In genomic region chr14:22479781-22480464, GRCh38 we compare ENCODE assay signal across 16 cellular contexts.
A peak's percentile ranks its signal among the peaks of the same experiment; 100 is the strongest.
DNase-seq lines count a peak whose midpoint lies in the region; ATAC-seq and TF ChIP-seq lines count a peak whose summit lies in the region.
"Had no signal": no experiment of that assay in that cellular context is flagged by ENCODE, and none has a peak within 500 bp of the region (broad histone marks: within the 10 kb centered on the region; RNA-seq: fewer than 3 reads in every experiment).

No MANE protein-coding gene starts in this region.

- H3K4me1 Mint-ChIP-seq in activated naive CD4-positive, alpha-beta T cell treated with anti-CD3 and anti-CD28 coated beads, Interleukin-2, amount 10 ng/mL, durations not matched to agents 7 days and 5 days = no peaks in the 10 kb centered on the region
- H3K4me1 Mint-ChIP-seq in nephron progenitor cell = peaks cover 92% of the 10 kb centered on the region

- H3K27me3 ChIP-seq in ectodermal cell (ENCODE audit: control insufficient read depth, insufficient read depth, low read length, poor library complexity, severe bottlenecking) (no peaks in the 10 kb centered on the region), thymus (ENCODE audit: control insufficient read depth, insufficient read depth) (no peaks in the 10 kb centered on the region), gastrocnemius medialis (no peaks in the 10 kb centered on the region)
- H3K27me3 ChIP-seq: brain microvascular endothelial cell had no signal

- WGBS in ectodermal cell, 2 experiments = 53 to 58% methylated on average over 3 of the region's 3 CpGs
- 59% methylated on average over 3 of the region's 3 CpGs for WGBS in thymus

- H3K27ac Mint-ChIP-seq in activated naive CD4-positive, alpha-beta T cell treated with anti-CD3 and anti-CD28 coated beads, Interleukin-2, amount 10 ng/mL, durations not matched to agents 7 days and 5 days = peak overlapping the region; percentile 89
- no peak overlapping the region for H3K27ac Mint-ChIP-seq in nephron progenitor cell

- H3K4me1 ChIP-seq in ectodermal cell (ENCODE audit: control insufficient read depth, insufficient read depth, low read length) (peaks cover 36% of the 10 kb centered on the region), thymus (ENCODE audit: control insufficient read depth, insufficient read depth, low read length) (peaks cover 27% of the 10 kb centered on the region), gastrocnemius medialis (peaks cover 4 to 22% of the 10 kb centered on the region in 2 donors)

- no peaks in the 10 kb centered on the region for H3K27me3 Mint-ChIP-seq in activated naive CD4-positive, alpha-beta T cell treated with anti-CD3 and anti-CD28 coated beads, Interleukin-2, amount 10 ng/mL, durations not matched to agents 7 days and 5 days
- no peaks in the 10 kb centered on the region for H3K27me3 Mint-ChIP-seq in nephron progenitor cell (ENCODE audit: low read depth, poor library complexity)

- in situ Hi-C loops in gastrocnemius medialis (cut with MboI; ENCODE audit: low sequenced_read_pairs in 4 of 4) = no loop called here

- TF ChIP-seq POLR2A in Raji (IDR thresholded peaks at IDR 0.05; ENCODE audit: insufficient read depth, low read depth, low read length) = peak; percentile 45; the same call in 1 of the 2 replicates
- no peak for TF ChIP-seq POLR2A in gastrocnemius medialis (IDR thresholded peaks at IDR 0.05)

- intact Hi-C loops in gastrocnemius medialis (cut with DNase I; ENCODE audit: low total_unique reads) = no loop called here

- TF ChIP-seq CTCF in gastrocnemius medialis (IDR thresholded peaks at IDR 0.05 in 4 of 5, conservative IDR thresholded peaks at IDR 0.05 in 1 of 5) (no peak), nephron progenitor cell (IDR thresholded peaks at IDR 0.05) (no peak)

- ATAC-seq in gastrocnemius medialis (no peak), GM21723 (IDR thresholded peaks at IDR 0.05; ENCODE audit: unreplicated experiment) (no peak)

- no peak overlapping the region for H3K4me3 ChIP-seq in ectodermal cell (ENCODE audit: insufficient read depth, low read depth, low read length)
- peak overlapping the region; percentile 36 for H3K4me3 ChIP-seq in thymus (ENCODE audit: low read length)
- no peak overlapping the region for H3K4me3 ChIP-seq in gastrocnemius medialis

- H3K36me3 Mint-ChIP-seq in activated naive CD4-positive, alpha-beta T cell treated with anti-CD3 and anti-CD28 coated beads, Interleukin-2, amount 10 ng/mL, durations not matched to agents 7 days and 5 days = peaks cover 17% of the 10 kb centered on the region
- no peaks in the 10 kb centered on the region for H3K36me3 Mint-ChIP-seq in nephron progenitor cell (ENCODE audit: low read depth)

- H3K36me3 ChIP-seq in ectodermal cell (ENCODE audit: control insufficient read depth, insufficient read depth, low read length) = no peaks in the 10 kb centered on the region
- H3K36me3 ChIP-seq in thymus (ENCODE audit: control insufficient read depth, insufficient read depth) = peaks cover 4% of the 10 kb centered on the region
- H3K36me3 ChIP-seq in gastrocnemius medialis = no peaks in the 10 kb centered on the region
- H3K36me3 ChIP-seq: brain microvascular endothelial cell had no signal

- no peak for DNase-seq in activated naive CD4-positive, alpha-beta T cell treated with anti-CD3 and anti-CD28 coated beads, Interleukin-2, amount 10 ng/mL, durations not matched to agents 7 days and 5 days
- DNase-seq in activated naive CD4-positive, alpha-beta T cell (lab: John Stamatoyannopoulos, UW) = no peak
- DNase-seq in gastrocnemius medialis (no peak), nephron progenitor cell (no peak)
- DNase-seq: AML-193, brain microvascular endothelial cell, HCEC 1CT, hippocampal formation, IMR-90, NCI-H1930, posterior cingulate gyrus, SW 1271 had no signal

- peak overlapping the region; percentile 65 for H3K4me3 Mint-ChIP-seq in activated naive CD4-positive, alpha-beta T cell treated with anti-CD3 and anti-CD28 coated beads, Interleukin-2, amount 10 ng/mL, durations not matched to agents 7 days and 5 days
- no peak overlapping the region for H3K4me3 Mint-ChIP-seq in nephron progenitor cell

- CTCF ChIA-PET in activated naive CD4-positive, alpha-beta T cell treated with anti-CD3 and anti-CD28 coated beads, Interleukin-2, amount 10 ng/mL, durations not matched to agents 7 days and 5 days (lab: Charles Lee) = no interaction called here

- no peaks in the 10 kb centered on the region for H3K9me3 ChIP-seq in ectodermal cell (ENCODE audit: control insufficient read depth, low read length)
- H3K9me3 ChIP-seq in thymus (ENCODE audit: control insufficient read depth) = no peaks in the 10 kb centered on the region
- no peaks in the 10 kb centered on the region for H3K9me3 ChIP-seq in gastrocnemius medialis

- H3K9me3 Mint-ChIP-seq in activated naive CD4-positive, alpha-beta T cell treated with anti-CD3 and anti-CD28 coated beads, Interleukin-2, amount 10 ng/mL, durations not matched to agents 7 days and 5 days = no peaks in the 10 kb centered on the region
- no peaks in the 10 kb centered on the region for H3K9me3 Mint-ChIP-seq in nephron progenitor cell

- H3K27ac ChIP-seq in ectodermal cell (ENCODE audit: insufficient read depth, low read depth, low read length, poor library complexity, severe bottlenecking) (peak overlapping the region; percentile 39), thymus (ENCODE audit: low read depth) (no peak overlapping the region), gastrocnemius medialis (no peak overlapping the region)
- H3K27ac ChIP-seq: brain microvascular endothelial cell had no signal
